1 cellular context compared by ENCODE assay signal in the genomic region with DNA sequence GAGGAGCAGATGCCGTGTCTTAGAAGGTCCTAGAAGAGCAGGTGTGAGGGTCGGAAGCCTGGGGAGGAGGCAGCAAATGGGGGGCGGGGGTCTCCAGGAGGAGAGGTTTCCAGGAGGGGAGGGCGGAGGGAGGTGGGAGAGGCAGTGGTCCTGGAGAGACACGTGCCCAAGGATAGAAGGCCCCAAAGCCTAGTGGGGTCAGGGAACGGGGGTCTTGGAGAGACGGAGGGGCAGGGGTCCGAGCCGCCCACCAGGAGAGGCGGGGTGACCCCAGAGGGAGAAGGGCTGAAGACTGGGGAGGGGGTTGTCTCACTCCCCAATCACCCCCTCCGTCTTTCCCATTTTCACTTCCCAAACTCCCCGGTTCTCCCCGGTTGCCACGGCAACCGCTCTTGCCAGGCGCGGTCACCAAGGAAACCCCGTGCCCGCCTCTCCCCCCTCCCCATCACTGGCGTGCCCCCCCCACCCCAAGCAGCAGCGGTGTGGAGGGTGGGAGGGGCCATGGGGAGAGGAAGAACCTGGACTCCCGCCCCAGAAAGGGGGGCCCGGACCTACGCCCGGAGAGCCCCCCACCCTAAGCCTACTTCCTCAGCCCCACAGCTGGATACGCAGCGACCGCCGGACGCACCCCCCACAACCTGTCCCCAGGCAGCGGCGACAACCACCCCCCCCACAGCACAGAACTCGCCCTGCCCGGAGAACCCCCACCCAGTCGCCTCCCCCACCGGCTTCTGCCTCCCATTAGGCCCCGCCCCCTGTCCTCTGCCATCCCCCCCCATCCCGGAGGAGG.
TF ChIP-seq lines count a peak whose summit lies in the region.

No MANE protein-coding gene starts in this region.

TF ChIP-seq in SK-N-SH treated with all-trans-retinoic acid at 6 μM for 48 hours, 23 proteins besides CTCF, POLR2A, EP300 and RAD21 (continued from another document):
- TF ChIP-seq, protein P1, sequence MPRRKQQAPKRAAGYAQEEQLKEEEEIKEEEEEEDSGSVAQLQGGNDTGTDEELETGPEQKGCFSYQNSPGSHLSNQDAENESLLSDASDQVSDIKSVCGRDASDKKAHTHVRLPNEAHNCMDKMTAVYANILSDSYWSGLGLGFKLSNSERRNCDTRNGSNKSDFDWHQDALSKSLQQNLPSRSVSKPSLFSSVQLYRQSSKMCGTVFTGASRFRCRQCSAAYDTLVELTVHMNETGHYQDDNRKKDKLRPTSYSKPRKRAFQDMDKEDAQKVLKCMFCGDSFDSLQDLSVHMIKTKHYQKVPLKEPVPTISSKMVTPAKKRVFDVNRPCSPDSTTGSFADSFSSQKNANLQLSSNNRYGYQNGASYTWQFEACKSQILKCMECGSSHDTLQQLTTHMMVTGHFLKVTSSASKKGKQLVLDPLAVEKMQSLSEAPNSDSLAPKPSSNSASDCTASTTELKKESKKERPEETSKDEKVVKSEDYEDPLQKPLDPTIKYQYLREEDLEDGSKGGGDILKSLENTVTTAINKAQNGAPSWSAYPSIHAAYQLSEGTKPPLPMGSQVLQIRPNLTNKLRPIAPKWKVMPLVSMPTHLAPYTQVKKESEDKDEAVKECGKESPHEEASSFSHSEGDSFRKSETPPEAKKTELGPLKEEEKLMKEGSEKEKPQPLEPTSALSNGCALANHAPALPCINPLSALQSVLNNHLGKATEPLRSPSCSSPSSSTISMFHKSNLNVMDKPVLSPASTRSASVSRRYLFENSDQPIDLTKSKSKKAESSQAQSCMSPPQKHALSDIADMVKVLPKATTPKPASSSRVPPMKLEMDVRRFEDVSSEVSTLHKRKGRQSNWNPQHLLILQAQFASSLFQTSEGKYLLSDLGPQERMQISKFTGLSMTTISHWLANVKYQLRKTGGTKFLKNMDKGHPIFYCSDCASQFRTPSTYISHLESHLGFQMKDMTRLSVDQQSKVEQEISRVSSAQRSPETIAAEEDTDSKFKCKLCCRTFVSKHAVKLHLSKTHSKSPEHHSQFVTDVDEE (CRISPR knock-in tag; IDR thresholded peaks at IDR 0.05), result no peak
